26 cellular contexts compared by ENCODE assay signal in the genomic region with DNA sequence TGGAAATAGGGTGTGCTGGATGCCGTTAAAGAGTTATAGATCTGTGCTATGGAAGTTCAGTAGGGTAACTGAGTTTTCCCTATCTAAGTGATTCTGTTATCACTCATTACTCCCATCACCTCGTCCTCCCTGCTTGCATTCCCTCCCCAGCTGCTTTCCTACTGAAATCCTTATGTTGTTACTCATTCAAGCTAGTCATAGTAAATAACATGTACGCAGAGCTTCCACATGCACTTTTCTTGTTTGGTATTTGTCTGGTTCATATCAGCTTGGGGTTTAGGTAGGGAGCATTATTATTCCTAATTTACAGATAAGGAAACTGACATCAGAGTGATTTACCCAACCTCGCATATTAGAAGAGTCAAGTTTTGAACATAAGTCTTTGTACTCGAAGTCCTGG.
"Had no signal": no experiment of that assay in that cellular context is flagged by ENCODE, and none has a peak within 500 bp of the region (broad histone marks: within the 10 kb centered on the region; RNA-seq: fewer than 3 reads in every experiment).

No MANE protein-coding gene starts in this region.

- H3K27me3 Mint-ChIP-seq: activated CD4-positive, alpha-beta memory T cell treated with anti-CD3 and anti-CD28 coated beads for 36 hours; central memory CD8-positive, alpha-beta T cell; progenitor cell of endocrine pancreas; T-helper 17 cell had no signal

- ATAC-seq: activated T-cell treated with anti-CD3 and anti-CD28 coated beads, Interleukin-2, amount 50 U/mL, for 72 hours; natural killer cell; stimulated activated naive CD8-positive, alpha-beta T cell treated with anti-CD3 and anti-CD28 coated beads, Interleukin-15, Interleukin-2, amounts not matched to agents 100 U/mL and 50 U/mL, for 24 hours; T-helper 17 cell; upper lobe of right lung had no signal

- DNase-seq: activated CD4-positive, alpha-beta memory T cell treated with anti-CD3 and anti-CD28 coated beads for 36 hours; activated CD4-positive, alpha-beta T cell treated with anti-CD3 and anti-CD28 coated beads for 4 hours; activated CD4-positive, CD25-positive, alpha-beta regulatory T cell; activated effector memory CD4-positive, alpha-beta T cell treated with Interleukin-2 at 50 U/mL for 16 hours; activated naive CD4-positive, alpha-beta T cell treated with anti-CD3 and anti-CD28 coated beads for 36 hours; activated T-cell treated with anti-CD3 and anti-CD28 coated beads, Interleukin-2, amount 50 U/mL, for 72 hours; brain microvascular endothelial cell; foreskin melanocyte; immature natural killer cell; kidney glomerular epithelial cell; left lung; midbrain; natural killer cell; retina; sigmoid colon; spleen; stimulated activated CD4-positive, alpha-beta T cell treated with anti-CD3 and anti-CD28 coated beads, Interleukin-4, amount 100 ng/mL, for 24 hours; stimulated activated naive CD8-positive, alpha-beta T cell treated with anti-CD3 and anti-CD28 coated beads, Interleukin-15, Interleukin-2, amounts not matched to agents 100 U/mL and 50 U/mL, for 24 hours; SW 1271; T-helper 17 cell; upper lobe of right lung had no signal

- H3K4me2 ChIP-seq: hepatocyte had no signal

- H3K27ac ChIP-seq: brain microvascular endothelial cell, coronary artery, hepatocyte, left lung, sigmoid colon, spleen, upper lobe of right lung had no signal

- H3K4me1 ChIP-seq: left lung, spleen, upper lobe of right lung had no signal

- H3K4me3 ChIP-seq: coronary artery, hepatocyte, left lung, lung, sigmoid colon, spleen, upper lobe of right lung had no signal

- H3K9me3 ChIP-seq: left lung, sigmoid colon, upper lobe of right lung had no signal

- H3K27ac Mint-ChIP-seq: activated CD4-positive, alpha-beta memory T cell treated with anti-CD3 and anti-CD28 coated beads for 36 hours; activated naive CD4-positive, alpha-beta T cell treated with anti-CD3 and anti-CD28 coated beads for 36 hours; activated T-cell treated with anti-CD3 and anti-CD28 coated beads, Interleukin-2, amount 50 U/mL, for 72 hours; immature natural killer cell; natural killer cell; progenitor cell of endocrine pancreas; T-helper 17 cell had no signal

- H3K9me3 Mint-ChIP-seq: activated naive CD4-positive, alpha-beta T cell treated with anti-CD3 and anti-CD28 coated beads for 36 hours; central memory CD8-positive, alpha-beta T cell; immature natural killer cell; natural killer cell had no signal

- H3K4me1 Mint-ChIP-seq: central memory CD8-positive, alpha-beta T cell; immature natural killer cell; natural killer cell had no signal

- H3K27me3 ChIP-seq: brain microvascular endothelial cell, hepatocyte, left lung, sigmoid colon, spleen, upper lobe of right lung had no signal

- H3K36me3 ChIP-seq: brain microvascular endothelial cell, left lung, spleen had no signal

- H3K4me3 Mint-ChIP-seq: activated CD4-positive, alpha-beta memory T cell treated with anti-CD3 and anti-CD28 coated beads for 36 hours; activated naive CD4-positive, alpha-beta T cell treated with anti-CD3 and anti-CD28 coated beads for 36 hours; activated T-cell treated with anti-CD3 and anti-CD28 coated beads, Interleukin-2, amount 50 U/mL, for 72 hours; central memory CD8-positive, alpha-beta T cell; immature natural killer cell; natural killer cell; T-helper 17 cell had no signal
